In the genomic region with DNA sequence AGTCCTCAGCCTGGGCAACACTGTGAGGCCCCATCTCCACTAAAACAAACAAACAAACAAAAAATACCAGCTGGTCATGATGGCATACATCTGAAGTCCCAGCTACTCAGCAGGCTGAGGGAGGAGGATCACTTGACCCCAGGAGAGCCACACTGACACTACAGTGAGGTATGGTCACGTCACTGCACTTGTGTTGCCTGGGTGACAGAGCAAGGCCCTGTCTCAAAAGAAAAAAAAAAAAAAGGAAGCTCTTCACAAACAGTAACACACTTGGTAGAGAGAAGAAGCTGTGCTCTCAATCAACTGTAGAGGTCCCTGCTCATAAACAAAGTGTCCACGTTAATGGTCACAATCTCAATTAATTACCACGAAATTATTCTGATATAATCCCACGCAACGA, we compare ENCODE assay signal across 14 cellular contexts.
DNase-seq lines count a peak whose midpoint lies in the region; TF ChIP-seq lines count a peak whose summit lies in the region.
"Had no signal": no experiment of that assay in that cellular context is flagged by ENCODE, and none has a peak within 500 bp of the region (broad histone marks: within the 10 kb centered on the region; RNA-seq: fewer than 3 reads in every experiment).

No MANE protein-coding gene starts in this region.

- H3K4me3 Mint-ChIP-seq in nephron progenitor cell = no peak overlapping the region
- H3K4me3 Mint-ChIP-seq: CD14-positive monocyte; CD4-positive, alpha-beta memory T cell; H9 had no signal

- H3K4me1 Mint-ChIP-seq in nephron progenitor cell = peaks cover 15% of the 10 kb centered on the region
- H3K4me1 Mint-ChIP-seq: CD14-positive monocyte; CD4-positive, alpha-beta memory T cell had no signal

- H3K27me3 Mint-ChIP-seq in nephron progenitor cell (ENCODE audit: low read depth, poor library complexity) = no peaks in the 10 kb centered on the region

- no peaks in the 10 kb centered on the region for H3K36me3 Mint-ChIP-seq in nephron progenitor cell (ENCODE audit: low read depth)
- H3K36me3 Mint-ChIP-seq: CD14-positive monocyte; CD4-positive, alpha-beta memory T cell had no signal

- DNase-seq in NCI-H2227 (lab: John Stamatoyannopoulos, UW; ENCODE audit: unreplicated experiment) (peak; percentile 23), NCI-H2227 treated with DMSO at 0.1 percent for 48 hours (lab: John Stamatoyannopoulos, UW) (no peak), DMS53 (lab: John Stamatoyannopoulos, UW) (peak; percentile 99), NAMALWA (ENCODE audit: low spot score) (peak; percentile 25), nephron progenitor cell (peak; percentile 6), NCI-H1436 treated with DMSO at 0.1 percent for 48 hours (lab: John Stamatoyannopoulos, UW) (no peak), putamen (ENCODE audit: low spot score) (no peak)
- DNase-seq: 8988T; CD4-positive, alpha-beta memory T cell; DMS153; DND-41; EL; H9 had no signal

- H3K9me3 Mint-ChIP-seq in nephron progenitor cell = no peaks in the 10 kb centered on the region
- H3K9me3 Mint-ChIP-seq: H9 had no signal

- TF ChIP-seq CTCF in nephron progenitor cell (IDR thresholded peaks at IDR 0.05) = no peak

- H3K27ac Mint-ChIP-seq in nephron progenitor cell = peak overlapping the region; percentile 74
- H3K27ac Mint-ChIP-seq: CD14-positive monocyte; CD4-positive, alpha-beta memory T cell had no signal

Comparison
In these comparisons a context has a peak if more than half of its experiments do, and no peak if none do; other contexts are left out.
1. DNase-seq: peak in NCI-H2227 (single experiment), DMS53 (single experiment), NAMALWA (single experiment) and nephron progenitor cell (single experiment); none in NCI-H2227 treated with DMSO at 0.1 percent for 48 hours (single experiment), NCI-H1436 treated with DMSO at 0.1 percent for 48 hours (single experiment) and putamen (single experiment).